Comparison of ENCODE assay signal across 31 cellular contexts in the genomic region with DNA sequence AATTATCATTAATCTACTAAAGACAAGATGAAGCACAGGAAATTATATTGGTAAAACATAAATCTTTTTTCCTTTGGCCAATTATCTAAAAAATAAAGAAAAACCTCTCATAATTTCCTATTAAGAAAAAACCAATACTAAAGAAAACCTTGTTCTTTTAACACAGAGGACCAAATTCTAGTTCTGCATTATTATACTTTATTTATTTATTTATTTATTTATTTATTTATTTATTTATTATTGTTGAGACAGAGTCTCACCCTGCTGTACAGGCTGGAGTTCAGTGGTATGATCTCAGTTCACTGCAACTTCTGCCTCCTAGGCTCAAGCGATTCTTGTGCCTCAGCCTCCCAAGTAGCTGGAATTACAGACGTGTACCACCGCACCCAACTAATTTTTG.
DNase-seq lines count a peak whose midpoint lies in the region; ATAC-seq, FAIRE-seq and TF ChIP-seq lines count a peak whose summit lies in the region.
"Had no signal": no experiment of that assay in that cellular context is flagged by ENCODE, and none has a peak within 500 bp of the region (broad histone marks: within the 10 kb centered on the region; RNA-seq: fewer than 3 reads in every experiment).

No MANE protein-coding gene starts in this region.

- CTCF ChIA-PET in HEK293 (lab: Yijun Ruan, JAX), result no interaction called here

- no peak for DNase-seq in CD1c-positive myeloid dendritic cell (ENCODE audit: extremely low spot score)
- DNase-seq: 8988T; ACHN; AML-193; BE2C; C1 segment of cervical spinal cord; Caco-2; Calu3; CD4-positive, alpha-beta memory T cell; CD4-positive, alpha-beta T cell; CD4-positive, CD25-positive, alpha-beta regulatory T cell; CD8-positive, alpha-beta memory T cell; CD8-positive, alpha-beta T cell; COR-L47; DMS 273 treated with DMSO at 0.1 percent for 48 hours; DMS153; DMS53; DMS79; DMS79 treated with DMSO at 0.1 percent for 48 hours; DND-41; EL had no signal

- H3K9me3 ChIP-seq in HEK293 (ENCODE audit: control insufficient read depth, insufficient read depth, low read depth, low read length), result no peaks in the 10 kb centered on the region; the same call in 1 of the 2 replicates
- H3K9me3 ChIP-seq: A549, BE2C, Caco-2 had no signal

- no peaks in the 10 kb centered on the region for H3K36me3 ChIP-seq in HEK293 (ENCODE audit: control insufficient read depth in 2 of 2, insufficient read depth in 1 of 2, low read length in 2 of 2)
- H3K36me3 ChIP-seq: BE2C; BLaER1; BLaER1 treated with 17β-estradiol and CSF1 and Interleukin-3, amounts not matched to agents 10 nM and 100 nM had no signal

- H3K4me1 ChIP-seq in HEK293 (ENCODE audit: control insufficient read depth, insufficient read depth, low read length), result no peaks in the 10 kb centered on the region
- H3K4me1 ChIP-seq: A549, BE2C, BLaER1, Caco-2 had no signal

- H3K27ac ChIP-seq in HEK293 (ENCODE audit: extremely low read depth, low read depth, low read length), result no peak overlapping the region
- H3K27ac ChIP-seq: 22Rv1; A549; BLaER1; BLaER1 treated with 17β-estradiol and CSF1 and Interleukin-3, amounts not matched to agents 10 nM and 100 nM; C4-2B had no signal

- no peak for TF ChIP-seq CTCF in HEK293 (tag by site-specific recombination; IDR thresholded peaks at IDR 0.05)

- ATAC-seq in HG03460 (IDR thresholded peaks at IDR 0.05; ENCODE audit: unreplicated experiment), result no peak
- ATAC-seq: A549; CD8-positive, alpha-beta T cell had no signal

- FAIRE-seq in colon (lab: Jason Lieb, UNC), result peak; percentile 47
- FAIRE-seq: A204.1, A549, D721Med had no signal

- POLR2A ChIA-PET in HEK293 (lab: Yijun Ruan, JAX), result no interaction called here

- no peak overlapping the region for H3K4me3 ChIP-seq in HEK293 (ENCODE audit: low read depth, low read length)
- H3K4me3 ChIP-seq: A549; BLaER1; BLaER1 treated with 17β-estradiol and CSF1 and Interleukin-3, amounts not matched to agents 10 nM and 100 nM had no signal

TF ChIP-seq in HEK293, 187 proteins besides CTCF, POLR2A, EP300 and RAD21 (continues in another document):
- TF ChIP-seq ZNF664 (tag by site-specific recombination; IDR thresholded peaks at IDR 0.05) (no peak), INSM2 (tag by site-specific recombination; IDR thresholded peaks at IDR 0.05) (no peak), ZNF785 (tag by site-specific recombination; IDR thresholded peaks at IDR 0.05) (no peak), ZNF426 (tag by site-specific recombination; IDR thresholded peaks at IDR 0.05) (peak; percentile 75), PATZ1 (tag by site-specific recombination; IDR thresholded peaks at IDR 0.05) (no peak), KLF16 (tag by site-specific recombination; IDR thresholded peaks at IDR 0.05) (no peak), BCL11B (tag by site-specific recombination; IDR thresholded peaks at IDR 0.05; ENCODE audit: low read depth) (no peak), IKZF3 (tag by site-specific recombination; IDR thresholded peaks at IDR 0.05) (no peak), SP3 (tag by site-specific recombination; IDR thresholded peaks at IDR 0.05) (no peak), ZNF548 (tag by site-specific recombination; IDR thresholded peaks at IDR 0.05) (no peak), ZNF776 (tag by site-specific recombination; IDR thresholded peaks at IDR 0.05; ENCODE audit: borderline replicate concordance) (no peak), ZNF23 (tag by site-specific recombination; IDR thresholded peaks at IDR 0.05; ENCODE audit: borderline replicate concordance) (no peak), ZNF555 (tag by site-specific recombination; conservative IDR thresholded peaks at IDR 0.05) (peak; percentile 89), ZNF747 (tag by site-specific recombination; IDR thresholded peaks at IDR 0.05) (no peak), ZNF366 (tag by site-specific recombination; conservative IDR thresholded peaks at IDR 0.05) (no peak), ZNF16 (tag by site-specific recombination; IDR thresholded peaks at IDR 0.05; ENCODE audit: low read depth) (no peak), ZNF169 (tag by site-specific recombination; IDR thresholded peaks at IDR 0.05) (no peak), ZNF777 (tag by site-specific recombination; IDR thresholded peaks at IDR 0.05; ENCODE audit: borderline replicate concordance) (no peak), WT1 (tag by site-specific recombination; IDR thresholded peaks at IDR 0.05) (no peak), ZNF701 (tag by site-specific recombination; IDR thresholded peaks at IDR 0.05) (no peak), ATF2 (tag by site-specific recombination; IDR thresholded peaks at IDR 0.05; ENCODE audit: low read depth) (no peak), ZNF138 (tag by site-specific recombination; IDR thresholded peaks at IDR 0.05; ENCODE audit: borderline replicate concordance) (no peak), TRIM28 (IDR thresholded peaks at IDR 0.05; ENCODE audit: borderline replicate concordance, low read length) (no peak), ZNF514 (tag by site-specific recombination; IDR thresholded peaks at IDR 0.05) (no peak), SP2 (tag by site-specific recombination; IDR thresholded peaks at IDR 0.05) (no peak), ZNF792 (tag by site-specific recombination; IDR thresholded peaks at IDR 0.05) (no peak), ZNF184 (tag by site-specific recombination; IDR thresholded peaks at IDR 0.05) (no peak), ZNF311 (tag by site-specific recombination; IDR thresholded peaks at IDR 0.05; ENCODE audit: borderline replicate concordance) (no peak), ZNF692 (tag by site-specific recombination; IDR thresholded peaks at IDR 0.05) (no peak), ZNF239 (tag by site-specific recombination; IDR thresholded peaks at IDR 0.05) (no peak), GLI4 (tag by site-specific recombination; IDR thresholded peaks at IDR 0.05) (no peak)
- TF ChIP-seq, protein P1, sequence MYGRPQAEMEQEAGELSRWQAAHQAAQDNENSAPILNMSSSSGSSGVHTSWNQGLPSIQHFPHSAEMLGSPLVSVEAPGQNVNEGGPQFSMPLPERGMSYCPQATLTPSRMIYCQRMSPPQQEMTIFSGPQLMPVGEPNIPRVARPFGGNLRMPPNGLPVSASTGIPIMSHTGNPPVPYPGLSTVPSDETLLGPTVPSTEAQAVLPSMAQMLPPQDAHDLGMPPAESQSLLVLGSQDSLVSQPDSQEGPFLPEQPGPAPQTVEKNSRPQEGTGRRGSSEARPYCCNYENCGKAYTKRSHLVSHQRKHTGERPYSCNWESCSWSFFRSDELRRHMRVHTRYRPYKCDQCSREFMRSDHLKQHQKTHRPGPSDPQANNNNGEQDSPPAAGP (tag by site-specific recombination; IDR thresholded peaks at IDR 0.05), result no peak
